In the genomic region with DNA sequence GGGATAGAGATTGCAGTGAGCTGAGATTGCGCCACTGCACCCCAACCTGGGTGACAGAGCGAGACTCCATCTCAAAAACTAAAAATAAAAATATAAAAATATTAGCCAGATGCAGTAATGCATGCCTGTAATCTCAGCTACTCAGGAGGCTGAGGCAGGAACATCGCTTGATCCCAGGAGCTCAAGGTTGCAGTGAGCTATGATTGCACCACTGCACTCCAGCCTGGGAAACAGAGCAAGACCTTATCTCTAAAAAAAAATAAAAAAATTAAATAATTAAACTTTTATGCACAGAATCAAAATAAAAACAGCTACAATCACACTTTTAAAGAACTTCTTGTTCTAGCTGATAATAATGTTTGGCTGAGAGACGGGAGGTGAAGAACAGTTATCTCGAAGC, we compare ENCODE assay signal across 7 cellular contexts. TPM values are rescaled to one million over a fixed set of nuclear protein-coding genes. Genes with fewer than 3 reads are reported as not detected.
"Had no signal": no experiment of that assay in that cellular context is flagged by ENCODE, and none has a peak within 500 bp of the region (broad histone marks: within the 10 kb centered on the region; RNA-seq: fewer than 3 reads in every experiment).

No MANE protein-coding gene starts in this region.

- DNase-seq: IMR-90, KBM-7 had no signal

- H3K4me3 ChIP-seq: K562 had no signal

- ATAC-seq: HepG2, K562 had no signal

- H3K27ac ChIP-seq: HL-60 had no signal

RNA-seq across cellular contexts. Expression of a gene that starts 20.0 kb away (rescaled TPM):
- total RNA-seq: HT-29, K562 had no signal
- polyA plus RNA-seq: IgD-negative memory B cell had no signal
